In genomic region chr2:1205853-1206252, GRCh38 we compare ENCODE assay signal across 31 cellular contexts.
A peak's percentile ranks its signal among the peaks of the same experiment; 100 is the strongest.
DNase-seq lines count a peak whose midpoint lies in the region; ATAC-seq, FAIRE-seq and TF ChIP-seq lines count a peak whose summit lies in the region.
"Had no signal": no experiment of that assay in that cellular context is flagged by ENCODE, and none has a peak within 500 bp of the region (broad histone marks: within the 10 kb centered on the region; RNA-seq: fewer than 3 reads in every experiment).

No MANE protein-coding gene starts in this region.

- H3K4me3 ChIP-seq in HepG2 (replicated peaks in 1 of 3; ENCODE audit: insufficient read depth in 1 of 3, low read depth in 2 of 3, low read length in 3 of 3) (no peak overlapping the region), right lobe of liver (no peak overlapping the region), IMR-90 (ENCODE audit: insufficient read depth, low read depth, low read length) (no peak overlapping the region), HAP-1 (no peak overlapping the region)
- H3K4me3 ChIP-seq: A549; BLaER1; BLaER1 treated with 17β-estradiol and CSF1 and Interleukin-3, amounts not matched to agents 10 nM and 100 nM had no signal

- H2AK5ac ChIP-seq in IMR-90 (ENCODE audit: low read depth, low read length), result no peak overlapping the region

- no peak overlapping the region for H4K8ac ChIP-seq in IMR-90 (ENCODE audit: low read depth in 2 of 2, low read length in 2 of 2)

- no peaks in the 10 kb centered on the region for H3K9me1 ChIP-seq in IMR-90 (ENCODE audit: insufficient read depth, low read length)

- TF ChIP-seq POLR2A in HepG2 (IDR thresholded peaks at IDR 0.05; ENCODE audit: insufficient read depth in 1 of 2, low read depth in 2 of 2, low read length in 2 of 2) (no peak), right lobe of liver (IDR thresholded peaks at IDR 0.05) (no peak), IMR-90 (IDR thresholded peaks at IDR 0.05; ENCODE audit: low read depth, low read length) (no peak)

- no peaks in the 10 kb centered on the region for H3K79me1 ChIP-seq in IMR-90 (ENCODE audit: low read depth in 1 of 2, low read length in 2 of 2)

- no peak overlapping the region for H3K23ac ChIP-seq in IMR-90 (ENCODE audit: low read depth, low read length)

- H2BK120ac ChIP-seq in IMR-90 (ENCODE audit: low read depth, low read length), result no peak overlapping the region

- TF ChIP-seq EP300 in HepG2 (IDR thresholded peaks at IDR 0.05; ENCODE audit: low read depth in 2 of 2, low read length in 2 of 2), result no peak
- TF ChIP-seq EP300 in HepG2 (CRISPR knock-in tag; IDR thresholded peaks at IDR 0.05; ENCODE audit: borderline replicate concordance), result no peak

- H4K20me1 ChIP-seq in HepG2 (ENCODE audit: insufficient read depth, low read length) (no peaks in the 10 kb centered on the region), IMR-90 (ENCODE audit: insufficient read depth, low read length) (no peaks in the 10 kb centered on the region)
- H4K20me1 ChIP-seq: BLaER1; BLaER1 treated with 17β-estradiol and CSF1 and Interleukin-3, amounts not matched to agents 10 nM and 100 nM had no signal

- H2AK9ac ChIP-seq in IMR-90 (replicated peaks; ENCODE audit: low read depth, low read length, poor library complexity), result no peak overlapping the region

- no peak overlapping the region for H3K4ac ChIP-seq in IMR-90 (ENCODE audit: low read depth, low read length)

- ATAC-seq in HepG2 (no peak), right lobe of liver (no peak), IMR-90 (ENCODE audit: low read depth) (no peak)
- ATAC-seq: A549; CD8-positive, alpha-beta T cell had no signal

- H3K36me3 ChIP-seq in HepG2 (replicated peaks in 1 of 2; ENCODE audit: control insufficient read depth in 1 of 2, insufficient read depth in 2 of 2, low read length in 2 of 2) (no peaks in the 10 kb centered on the region), right lobe of liver (no peaks in the 10 kb centered on the region), IMR-90 (ENCODE audit: control insufficient read depth, insufficient read depth, low read length) (no peaks in the 10 kb centered on the region), HAP-1 (replicated peaks) (no peaks in the 10 kb centered on the region)
- H3K36me3 ChIP-seq: BE2C; BLaER1; BLaER1 treated with 17β-estradiol and CSF1 and Interleukin-3, amounts not matched to agents 10 nM and 100 nM had no signal

- no peaks in the 10 kb centered on the region for H3K9me3 ChIP-seq in HepG2 (ENCODE audit: low read length)
- no peaks in the 10 kb centered on the region for H3K9me3 ChIP-seq in right lobe of liver
- H3K9me3 ChIP-seq in IMR-90 (ENCODE audit: control insufficient read depth, insufficient read depth, low read length), result peaks cover 14% of the 10 kb centered on the region; the same call in 1 of the 2 replicates
- H3K9me3 ChIP-seq in HAP-1, result no peaks in the 10 kb centered on the region; the same call in 1 of the 2 replicates
- H3K9me3 ChIP-seq: A549, BE2C, Caco-2 had no signal

- FAIRE-seq in HepG2 (lab: Jason Lieb, UNC), result no peak
- FAIRE-seq: A204.1, A549, D721Med had no signal

- no peak overlapping the region for H3K27ac ChIP-seq in HepG2 (ENCODE audit: extremely low read length, insufficient read depth, low read length)
- H3K27ac ChIP-seq in right lobe of liver, result no peak overlapping the region
- no peak overlapping the region for H3K27ac ChIP-seq in IMR-90 (ENCODE audit: insufficient read depth, low read length)
- H3K27ac ChIP-seq: 22Rv1; A549; BLaER1; BLaER1 treated with 17β-estradiol and CSF1 and Interleukin-3, amounts not matched to agents 10 nM and 100 nM; C4-2B had no signal

- no peak overlapping the region for H4K91ac ChIP-seq in IMR-90 (ENCODE audit: insufficient read depth, low read depth, low read length)

- H2BK5ac ChIP-seq in IMR-90 (ENCODE audit: low read depth, low read length, poor library complexity, severe bottlenecking), result no peak overlapping the region

- no peak overlapping the region for H3K56ac ChIP-seq in IMR-90 (ENCODE audit: extremely low read depth, insufficient read depth, low read length)

- H3K9ac ChIP-seq in HepG2 (ENCODE audit: insufficient read depth, low read depth, low read length) (no peak overlapping the region), IMR-90 (ENCODE audit: low read depth, low read length) (no peak overlapping the region)
- H3K9ac ChIP-seq: BLaER1; BLaER1 treated with 17β-estradiol and CSF1 and Interleukin-3, amounts not matched to agents 10 nM and 100 nM had no signal

- no peaks in the 10 kb centered on the region for H3K79me2 ChIP-seq in HepG2 (ENCODE audit: insufficient read depth, low read length)

- WGBS in HepG2 (ENCODE audit: low lambda C conversion rate), result under 1% methylated on average over 3 of the region's 3 CpGs
- 60% methylated on average over 3 of the region's 3 CpGs for WGBS in right lobe of liver (ENCODE audit: insufficient coverage, low coverage, low lambda C conversion rate, missing lambda C conversion rate)
- no CpG with 5 or more reads among the region's 3 CpGs for WGBS in IMR-90 (ENCODE audit: extremely low coverage in 2 of 2, insufficient read length in 1 of 2), 2 experiments

- no peak overlapping the region for H3K4me2 ChIP-seq in HepG2 (ENCODE audit: low read depth, low read length)
- no peak overlapping the region for H3K4me2 ChIP-seq in IMR-90 (ENCODE audit: low read depth, low read length)
- H3K4me2 ChIP-seq: A549; BLaER1; BLaER1 treated with 17β-estradiol and CSF1 and Interleukin-3, amounts not matched to agents 10 nM and 100 nM had no signal

- BruUV-seq in HepG2 (replicated peaks; lab: Mats Ljungman, UMichigan) (no TSS peak), IMR-90 (replicated peaks; lab: Mats Ljungman, UMichigan) (no TSS peak)

- H2BK20ac ChIP-seq in IMR-90 (ENCODE audit: low read depth, low read length), result no peak overlapping the region

- H3K14ac ChIP-seq in IMR-90 (replicated peaks; ENCODE audit: low read depth, low read length), result no peak overlapping the region

- dilution Hi-C loops in IMR-90 (cut with HindIII; ENCODE audit: low sequenced_read_pairs, unreplicated experiment), result no loop called here

- H2BK15ac ChIP-seq in IMR-90 (ENCODE audit: low read depth, low read length), result no peak overlapping the region

- POLR2A ChIA-PET in HepG2 (lab: Yijun Ruan, JAX), result no interaction called here
- POLR2A ChIA-PET in IMR-90 (lab: Charles Lee; ENCODE audit: unreplicated experiment), result no interaction called here

- intact Hi-C loops in HepG2 (cut with micrococcal nuclease; ENCODE audit: unreplicated experiment), result no loop called here
- intact Hi-C loops in right lobe of liver (cut with DNase I), result no loop called here
- intact Hi-C loops in IMR-90 (cut with micrococcal nuclease), result no loop called here

- in situ Hi-C loops in HepG2 (cut with HindIII; ENCODE audit: extremely low pct_ligation_motif_present, low pct_unique_long_range_greater_than_20kb), result no loop called here
- in situ Hi-C loops in IMR-90 (cut with MboI; ENCODE audit: low sequenced_read_pairs), result no loop called here
- in situ Hi-C loops in HAP-1 (cut with MboI; ENCODE audit: low sequenced_read_pairs), result no loop called here

- H2AFZ ChIP-seq in HepG2 (ENCODE audit: low read length) (no peak overlapping the region), IMR-90 (replicated peaks; ENCODE audit: low read length, poor library complexity) (no peak overlapping the region)

- CTCF ChIA-PET in HepG2 (lab: Yijun Ruan, JAX; ENCODE audit: low intra/inter-chr PET ratio, low total read pairs) (no interaction called here), IMR-90 (lab: Yijun Ruan, JAX) (interaction anchor here (1.5 kb wide), 1 partner anchor 17 kb away, joined by 4 read pairs; no protein-coding TSS in a partner anchor)

- no peak overlapping the region for H4K5ac ChIP-seq in IMR-90 (ENCODE audit: low read depth, low read length)

- H3K4me1 ChIP-seq in HepG2 (ENCODE audit: insufficient read depth, low read length) (no peaks in the 10 kb centered on the region), right lobe of liver (no peaks in the 10 kb centered on the region), IMR-90 (ENCODE audit: control insufficient read depth, insufficient read depth, low read length) (no peaks in the 10 kb centered on the region), HAP-1 (no peaks in the 10 kb centered on the region; the same call in 1 of the 2 replicates)
- H3K4me1 ChIP-seq: A549; BE2C; BLaER1; BLaER1 treated with 17β-estradiol and CSF1 and Interleukin-3, amounts not matched to agents 10 nM and 100 nM; Caco-2 had no signal

- TF ChIP-seq CTCF in HepG2 (CRISPR knock-in tag; IDR thresholded peaks at IDR 0.05), result no peak
- no peak for TF ChIP-seq CTCF in right lobe of liver (IDR thresholded peaks at IDR 0.05)
- TF ChIP-seq CTCF in IMR-90 (conservative IDR thresholded peaks at IDR 0.05; ENCODE audit: low read depth, low read length), result no peak

- H3K27me3 ChIP-seq in HepG2 (ENCODE audit: control insufficient read depth in 1 of 2, insufficient read depth in 2 of 2, low read length in 2 of 2) (peaks cover 0 to 13% of the 10 kb centered on the region in 2 experiments; a peak in 3 of 5 replicates), right lobe of liver (no peaks in the 10 kb centered on the region), IMR-90 (ENCODE audit: control insufficient read depth, insufficient read depth, low read length) (no peaks in the 10 kb centered on the region), HAP-1 (ENCODE audit: low read depth) (no peaks in the 10 kb centered on the region)
- H3K27me3 ChIP-seq: BE2C; BLaER1; BLaER1 treated with 17β-estradiol and CSF1 and Interleukin-3, amounts not matched to agents 10 nM and 100 nM had no signal

- H3K18ac ChIP-seq in IMR-90 (ENCODE audit: low read depth, low read length), result no peak overlapping the region

- TF ChIP-seq RAD21 in HepG2 (CRISPR knock-in tag; IDR thresholded peaks at IDR 0.05) (no peak), IMR-90 (IDR thresholded peaks at IDR 0.05; ENCODE audit: low read length) (no peak)

- no peak for DNase-seq in HepG2 (ENCODE audit: low spot score)
- no peak for DNase-seq in right lobe of liver
- DNase-seq in IMR-90, result no peak
- no peak for DNase-seq in HAP-1 (ENCODE audit: low spot score in 2 of 2)
- DNase-seq: 8988T; ACHN; AML-193; BE2C; C1 segment of cervical spinal cord; Caco-2; Calu3; CD4-positive, alpha-beta memory T cell; CD4-positive, alpha-beta T cell; CD4-positive, CD25-positive, alpha-beta regulatory T cell; CD8-positive, alpha-beta memory T cell; CD8-positive, alpha-beta T cell; COR-L47; DMS 273 treated with DMSO at 0.1 percent for 48 hours; DMS153; DMS53; DMS79; DMS79 treated with DMSO at 0.1 percent for 48 hours; DND-41; EL had no signal

TF ChIP-seq in IMR-90, 13 proteins besides CTCF, POLR2A, EP300 and RAD21:
- TF ChIP-seq FOS (IDR thresholded peaks at IDR 0.05; ENCODE audit: low read depth, low read length) (no peak), MAFK (IDR thresholded peaks at IDR 0.05; ENCODE audit: low read depth, low read length) (0 out of 2 replicates have a peak, but pooled peaks have one; percentile 9)
